Comparison of ENCODE assay signal across 15 cellular contexts in genomic region chr5:150616506-150616905, GRCh38. TPM values are rescaled to one million over a fixed set of nuclear protein-coding genes. Genes with fewer than 3 reads are reported as not detected.
DNase-seq lines count a peak whose midpoint lies in the region; ATAC-seq and TF ChIP-seq lines count a peak whose summit lies in the region.
"Had no signal": no experiment of that assay in that cellular context is flagged by ENCODE, and none has a peak within 500 bp of the region (broad histone marks: within the 10 kb centered on the region; RNA-seq: fewer than 3 reads in every experiment).

No MANE protein-coding gene starts in this region.

- H3K27me3 ChIP-seq in heart left ventricle (no peaks in the 10 kb centered on the region), body of pancreas (no peaks in the 10 kb centered on the region), mucosa of rectum (ENCODE audit: control insufficient read depth in 2 of 2, insufficient read depth in 2 of 2, low read length in 2 of 2) (no peaks in the 10 kb centered on the region), uterus (no peaks in the 10 kb centered on the region)

- 92 to 100% (median 97%) methylated on average over 1 of the region's 1 CpG for WGBS in heart left ventricle, 4 donors
- 97 to 100% methylated on average over 1 of the region's 1 CpG for WGBS in body of pancreas, 2 donors

- ATAC-seq in heart left ventricle = no peak
- ATAC-seq in Right ventricle myocardium inferior = no peak
- no peak for ATAC-seq in body of pancreas
- no peak for ATAC-seq in natural killer cell
- ATAC-seq: WTC11 had no signal

- intact Hi-C loops in heart left ventricle (cut with DNase I) = no loop called here
- intact Hi-C loops in Right ventricle myocardium inferior (cut with DNase I) = no loop called here
- intact Hi-C loops in body of pancreas (cut with DNase I) = no loop called here
- intact Hi-C loops in uterus (cut with DNase I; ENCODE audit: low total_unique reads) = no loop called here
- intact Hi-C loops in natural killer cell (cut with micrococcal nuclease) = no loop called here
- intact Hi-C loops in CD14-positive monocyte (cut with micrococcal nuclease) = no loop called here

- no peaks in the 10 kb centered on the region for H3K9me3 Mint-ChIP-seq in natural killer cell
- no peaks in the 10 kb centered on the region for H3K9me3 Mint-ChIP-seq in CD14-positive monocyte
- H3K9me3 Mint-ChIP-seq: activated naive CD8-positive, alpha-beta T cell treated with anti-CD3 and anti-CD28 coated beads, Interleukin-2, amount 10 ng/mL, durations not matched to agents 7 days and 5 days; dendritic cell treated with granulocyte-macrophage colony-stimulating factor and Interleukin-4, amounts not matched to agents 40 ng/mL and 50 ng/mL, for 4 days; WTC11 had no signal

- H3K4me3 Mint-ChIP-seq in natural killer cell (no peak overlapping the region), CD14-positive monocyte (no peak overlapping the region)
- H3K4me3 Mint-ChIP-seq: activated naive CD8-positive, alpha-beta T cell treated with anti-CD3 and anti-CD28 coated beads, Interleukin-2, amount 10 ng/mL, durations not matched to agents 7 days and 5 days; dendritic cell treated with granulocyte-macrophage colony-stimulating factor and Interleukin-4, amounts not matched to agents 40 ng/mL and 50 ng/mL, for 4 days; WTC11 had no signal

- TF ChIP-seq POLR2A in heart left ventricle (IDR thresholded peaks at IDR 0.05) = no peak
- TF ChIP-seq POLR2A in body of pancreas (IDR thresholded peaks at IDR 0.05) = no peak
- no peak for TF ChIP-seq POLR2A in uterus (IDR thresholded peaks at IDR 0.05)

- no peak for DNase-seq in heart left ventricle
- DNase-seq in Right ventricle myocardium inferior (ENCODE audit: missing footprints) = no peak
- DNase-seq in body of pancreas = no peak
- no peak for DNase-seq in uterus
- no peak for DNase-seq in natural killer cell
- DNase-seq in RWPE1 (ENCODE audit: low spot score) = no peak
- no peak for DNase-seq in CD14-positive monocyte (ENCODE audit: low spot score)
- DNase-seq: activated CD8-positive, alpha-beta memory T cell treated with anti-CD3 and anti-CD28 coated beads, Interleukin-2, amount 50 U/mL, for 48 hours; activated naive CD8-positive, alpha-beta T cell treated with anti-CD3 and anti-CD28 coated beads, Interleukin-2, amount 10 ng/mL, durations not matched to agents 7 days and 5 days; DMS79; mesendoderm; NCI-H1436 treated with DMSO at 0.1 percent for 48 hours had no signal

- no peaks in the 10 kb centered on the region for H3K36me3 ChIP-seq in heart left ventricle
- H3K36me3 ChIP-seq in body of pancreas (replicated peaks in 1 of 2; ENCODE audit: insufficient read depth in 1 of 2, low read depth in 2 of 2) = no peaks in the 10 kb centered on the region
- H3K36me3 ChIP-seq in mucosa of rectum (ENCODE audit: control insufficient read depth in 2 of 2, insufficient read depth in 2 of 2, low read length in 2 of 2) = peaks cover 0 to 3% of the 10 kb centered on the region in 2 donors
- no peaks in the 10 kb centered on the region for H3K36me3 ChIP-seq in uterus

- peak overlapping the region in 1 of 2 donors; percentile 15 for H3K9ac ChIP-seq in mucosa of rectum (ENCODE audit: low read depth in 1 of 2, low read length in 2 of 2)

- POLR2A ChIA-PET in RWPE1 (lab: Yijun Ruan, JAX; ENCODE audit: low non-redundant PET) = no interaction called here

- H3K4me3 ChIP-seq in heart left ventricle (no peak overlapping the region), body of pancreas (no peak overlapping the region), mucosa of rectum (ENCODE audit: low read length in 2 of 2) (no peak overlapping the region), uterus (no peak overlapping the region)

- H3K4me1 ChIP-seq in heart left ventricle (peaks cover 38 to 98% (median 93%) of the 10 kb centered on the region in 12 donors), body of pancreas (peaks cover 89% of the 10 kb centered on the region), mucosa of rectum (ENCODE audit: control insufficient read depth in 2 of 2, insufficient read depth in 2 of 2, low read length in 2 of 2) (peaks cover 49% of the 10 kb centered on the region in 2 donors), uterus (peaks cover 39 to 54% of the 10 kb centered on the region in 2 donors)

- H3K27ac ChIP-seq in heart left ventricle = peak overlapping the region in 11 of 12 donors; percentile 82 to 100 (median 95)
- H3K27ac ChIP-seq in body of pancreas = peak overlapping the region; percentile 60 to 92 (median 86)
- H3K27ac ChIP-seq in mucosa of rectum (ENCODE audit: low read depth in 2 of 2, low read length in 2 of 2) = peak overlapping the region; percentile 57 to 65
- peak overlapping the region; percentile 74 to 86 for H3K27ac ChIP-seq in uterus
- H3K27ac ChIP-seq in RWPE1 = no peak overlapping the region

- H3K4me1 Mint-ChIP-seq in natural killer cell (no peaks in the 10 kb centered on the region), CD14-positive monocyte (no peaks in the 10 kb centered on the region)
- H3K4me1 Mint-ChIP-seq: activated naive CD8-positive, alpha-beta T cell treated with anti-CD3 and anti-CD28 coated beads, Interleukin-2, amount 10 ng/mL, durations not matched to agents 7 days and 5 days had no signal

- no peak for TF ChIP-seq CTCF in heart left ventricle (IDR thresholded peaks at IDR 0.05)
- no peak for TF ChIP-seq CTCF in body of pancreas (IDR thresholded peaks at IDR 0.05)
- no peak for TF ChIP-seq CTCF in uterus (IDR thresholded peaks at IDR 0.05)
- TF ChIP-seq CTCF in natural killer cell (IDR thresholded peaks at IDR 0.05) = no peak
- TF ChIP-seq CTCF in RWPE1 (conservative IDR thresholded peaks at IDR 0.05; ENCODE audit: low read depth) = no peak
- TF ChIP-seq CTCF in CD14-positive monocyte (IDR thresholded peaks at IDR 0.05) = no peak

- H3K27me3 Mint-ChIP-seq in natural killer cell (ENCODE audit: low read depth in 2 of 2) = peaks cover 0 to 11% of the 10 kb centered on the region in 2 donors
- H3K27me3 Mint-ChIP-seq in CD14-positive monocyte (ENCODE audit: low read depth in 3 of 3) = peaks cover 3 to 8% (median 8%) of the 10 kb centered on the region in 3 donors

- H3K36me3 Mint-ChIP-seq in natural killer cell (no peaks in the 10 kb centered on the region), CD14-positive monocyte (no peaks in the 10 kb centered on the region)
- H3K36me3 Mint-ChIP-seq: activated naive CD8-positive, alpha-beta T cell treated with anti-CD3 and anti-CD28 coated beads, Interleukin-2, amount 10 ng/mL, durations not matched to agents 7 days and 5 days; WTC11 had no signal

- H3K9me3 ChIP-seq in heart left ventricle (no peaks in the 10 kb centered on the region), body of pancreas (no peaks in the 10 kb centered on the region), mucosa of rectum (ENCODE audit: control insufficient read depth in 2 of 2, low read length in 2 of 2) (no peaks in the 10 kb centered on the region), uterus (no peaks in the 10 kb centered on the region)

- CTCF ChIA-PET in RWPE1 (lab: Yijun Ruan, JAX) = interaction anchor here (0.9 to 1.0 kb wide), 2 partner anchors 10 to 84 kb away, joined by 4 read pairs; partner anchors contain the start of gene RBM22

- H3K27ac Mint-ChIP-seq in natural killer cell = no peak overlapping the region
- H3K27ac Mint-ChIP-seq in CD14-positive monocyte = no peak overlapping the region
- H3K27ac Mint-ChIP-seq: activated naive CD8-positive, alpha-beta T cell treated with anti-CD3 and anti-CD28 coated beads, Interleukin-2, amount 10 ng/mL, durations not matched to agents 7 days and 5 days; dendritic cell treated with granulocyte-macrophage colony-stimulating factor and Interleukin-4, amounts not matched to agents 40 ng/mL and 50 ng/mL, for 4 days; WTC11 had no signal

RNA-seq across cellular contexts. Expression of gene SYNPO, which starts 24.0 kb away (rescaled TPM):
- total RNA-seq in heart left ventricle (100 to 1,000 TPM; 444 to 782 (median 590) TPM), Right ventricle myocardium inferior (587 TPM), body of pancreas (10 to 100 TPM; 18.4 to 40.9 TPM), uterus (100 to 1,000 TPM in 1 of 4 donors, 10 to 100 TPM in 1, 1 to 10 TPM in 2; 3.6 to 146 (median 10.6) TPM), natural killer cell (under 1 TPM in 2 of 3 donors, not detected in 1; 0.16 to 0.48 TPM)
- polyA plus RNA-seq in heart left ventricle (100 to 1,000 TPM; 304 to 791 TPM), CD14-positive monocyte (not detected)

RNA-seq across cellular contexts. Expression of gene MYOZ3, which starts 44.5 kb away (rescaled TPM):
- total RNA-seq in heart left ventricle (10 to 100 TPM in 1 of 9 donors, 1 to 10 TPM in 8; 1.8 to 10.2 (median 5.1) TPM), Right ventricle myocardium inferior (5.5 TPM), body of pancreas (under 1 TPM in 1 of 2 donors, not detected in 1; 0.26 TPM), uterus (10 to 100 TPM in 1 of 4 donors, 1 to 10 TPM in 2, not detected in 1; 3.2 to 69.1 (median 3.4) TPM), natural killer cell (not detected)
- polyA plus RNA-seq in heart left ventricle (1 to 10 TPM; 1.2 to 4.6 TPM), CD14-positive monocyte (not detected)
